25 cellular contexts compared by ENCODE assay signal in the genomic region with DNA sequence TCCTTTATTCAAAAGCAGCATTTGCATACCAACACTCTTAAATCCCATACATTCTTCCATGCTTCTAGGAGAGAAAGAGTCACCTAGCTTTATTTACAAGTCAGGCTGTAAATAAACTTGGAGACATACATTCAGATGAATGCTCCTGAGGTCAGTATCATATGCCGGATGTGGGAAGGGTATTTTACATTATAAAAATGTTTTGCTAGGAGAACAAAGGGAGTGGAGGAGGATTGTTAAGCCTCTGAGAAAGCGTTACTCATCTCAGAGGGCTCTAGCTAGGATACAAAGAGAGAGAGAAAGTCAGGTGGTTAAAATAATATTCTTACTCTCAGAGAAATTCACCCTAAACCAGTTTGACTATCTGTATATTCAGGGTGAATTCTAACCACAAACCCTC.
DNase-seq lines count a peak whose midpoint lies in the region; ATAC-seq, FAIRE-seq and TF ChIP-seq lines count a peak whose summit lies in the region.
"Had no signal": no experiment of that assay in that cellular context is flagged by ENCODE, and none has a peak within 500 bp of the region (broad histone marks: within the 10 kb centered on the region; RNA-seq: fewer than 3 reads in every experiment).

No MANE protein-coding gene starts in this region.

- POLR2A ChIA-PET in GM10248 (lab: Yijun Ruan, JAX) = no interaction called here

- H3K27me3 ChIP-seq in bronchial epithelial cell (ENCODE audit: control insufficient read depth, insufficient read depth, low read length) = no peaks in the 10 kb centered on the region
- H3K27me3 ChIP-seq: stomach, transverse colon had no signal

- FAIRE-seq in RCC 7860 (lab: Jason Lieb, UNC) = no peak
- no peak for FAIRE-seq in bronchial epithelial cell (lab: Jason Lieb, UNC)
- FAIRE-seq: G401.6, kidney had no signal

- DNase-seq in HPDE6-E6E7 (ENCODE audit: extremely low spot score) (peak; percentile 21), RCC 7860 (ENCODE audit: low spot score) (peak; percentile 42), bronchial epithelial cell (ENCODE audit: low read depth) (peak; percentile 50), kidney tubule cell (ENCODE audit: low spot score) (peak; percentile 28), NCI-H1436 treated with DMSO at 0.1 percent for 48 hours (lab: John Stamatoyannopoulos, UW) (no peak), GM10248 (ENCODE audit: extremely low spot score) (no peak)
- DNase-seq in stimulated activated naive CD8-positive, alpha-beta T cell treated with anti-CD3 and anti-CD28 coated beads, Interleukin-15, Interleukin-2, amounts not matched to agents 100 U/mL and 50 U/mL, for 24 hours = no peak
- DNase-seq: activated CD4-positive, alpha-beta T cell treated with anti-CD3 and anti-CD28 coated beads for 36 hours; activated CD8-positive, alpha-beta T cell treated with anti-CD3 and anti-CD28 coated beads, Interleukin-2, amount 10 ng/mL, durations not matched to agents 7 days and 5 days; caudate nucleus; DMS153; kidney; lower lobe of right lung; NCI-H1092; NCI-H187; NCI-H2171 treated with DMSO at 0.1 percent for 48 hours; NCI-H524; RPMI8226; stomach; T-helper 17 cell; transverse colon had no signal

- ATAC-seq in HG03280 (IDR thresholded peaks at IDR 0.05; ENCODE audit: unreplicated experiment) = no peak
- no peak for ATAC-seq in stimulated activated naive CD8-positive, alpha-beta T cell treated with anti-CD3 and anti-CD28 coated beads, Interleukin-15, Interleukin-2, amounts not matched to agents 100 U/mL and 50 U/mL, for 24 hours
- ATAC-seq: activated CD4-positive, alpha-beta T cell treated with anti-CD3 and anti-CD28 coated beads for 36 hours; activated CD8-positive, alpha-beta T cell treated with anti-CD3 and anti-CD28 coated beads, Interleukin-2, amount 10 ng/mL, durations not matched to agents 7 days and 5 days; HCT116; lower lobe of right lung; T-helper 17 cell had no signal

- CTCF ChIA-PET in GM10248 (lab: Yijun Ruan, JAX) = interaction anchor here (1.5 kb wide), 1 partner anchor 36 kb away, joined by 5 read pairs; no protein-coding TSS in a partner anchor

- no peak overlapping the region for H3K4me3 ChIP-seq in bronchial epithelial cell (ENCODE audit: low read depth, low read length)
- H3K4me3 ChIP-seq: lower lobe of right lung, skin epidermis, stomach, transverse colon had no signal

- no peak for TF ChIP-seq CTCF in bronchial epithelial cell (IDR thresholded peaks at IDR 0.05; ENCODE audit: insufficient read depth, low read length, severe bottlenecking)
- TF ChIP-seq CTCF in GM10248 (IDR thresholded peaks at IDR 0.05; ENCODE audit: control extremely low read depth, extremely low read depth, low read depth, missing control alignments) = no peak

- H3K36me3 ChIP-seq in bronchial epithelial cell (ENCODE audit: control insufficient read depth, insufficient read depth, low read length) = no peaks in the 10 kb centered on the region
- H3K36me3 ChIP-seq: lower lobe of right lung, stomach, transverse colon had no signal

Comparison
In these comparisons a context has a peak if more than half of its experiments do, and no peak if none do; other contexts are left out.
1. DNase-seq: peak in HPDE6-E6E7 (single experiment), RCC 7860 (single experiment), bronchial epithelial cell (single experiment) and kidney tubule cell (single experiment); none in NCI-H1436 treated with DMSO at 0.1 percent for 48 hours (single experiment), stimulated activated naive CD8-positive, alpha-beta T cell treated with anti-CD3 and anti-CD28 coated beads, Interleukin-15, Interleukin-2, amounts not matched to agents 100 U/mL and 50 U/mL, for 24 hours (single experiment) and GM10248 (single experiment).